Comparison of ENCODE assay signal across 13 cellular contexts in the genomic region with DNA sequence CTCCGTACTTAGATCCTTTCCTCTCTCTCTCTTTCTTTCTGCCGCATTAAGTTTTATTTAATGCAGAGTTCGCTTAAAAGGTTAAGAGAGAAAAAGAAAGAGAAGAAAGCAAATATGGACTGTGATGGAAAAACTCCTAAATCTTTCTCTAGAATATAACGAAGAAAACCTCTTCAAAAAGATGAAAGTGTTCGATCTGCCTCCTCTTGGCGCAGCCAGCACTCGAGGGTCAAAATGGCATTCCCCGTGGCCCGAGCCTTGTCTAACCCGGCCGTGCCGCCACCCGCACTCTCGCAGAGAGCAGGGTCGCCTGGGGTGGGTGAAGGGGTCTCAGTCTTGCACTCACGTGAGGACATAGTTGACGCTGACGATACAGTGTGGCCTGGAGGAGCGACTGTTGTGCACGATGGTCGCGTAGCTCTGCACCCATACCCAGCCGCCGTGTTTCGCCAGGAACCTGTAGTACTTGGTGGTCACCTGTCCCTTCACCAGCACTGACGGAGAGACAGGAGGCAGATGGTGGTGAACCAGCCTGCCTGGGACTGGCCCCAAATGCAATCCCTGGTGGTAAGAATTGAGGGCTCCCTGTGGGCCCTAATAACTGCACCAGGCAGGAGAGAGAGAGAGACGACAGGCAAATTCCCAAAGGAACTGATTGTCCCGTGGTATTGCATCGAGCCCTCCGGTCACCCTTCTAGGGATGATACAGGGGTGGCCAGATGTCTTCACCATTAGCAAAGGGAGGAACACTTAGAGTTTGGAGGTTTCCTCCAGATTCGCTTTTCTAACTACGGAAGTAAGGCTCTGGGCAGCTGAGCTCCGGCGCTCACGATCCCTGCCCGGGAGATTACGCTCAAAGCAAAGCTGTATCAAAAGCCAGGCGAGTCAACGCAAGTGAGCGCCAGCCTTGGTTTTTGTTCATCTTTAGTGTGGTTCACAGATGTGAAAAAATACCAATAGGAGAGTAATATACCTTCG. TPM values are rescaled to one million over a fixed set of nuclear protein-coding genes. Genes with fewer than 3 reads are reported as not detected.
DNase-seq lines count a peak whose midpoint lies in the region; ATAC-seq, FAIRE-seq and TF ChIP-seq lines count a peak whose summit lies in the region.
"Had no signal": no experiment of that assay in that cellular context is flagged by ENCODE, and none has a peak within 500 bp of the region (broad histone marks: within the 10 kb centered on the region; RNA-seq: fewer than 3 reads in every experiment).

No MANE protein-coding gene starts in this region.

- peak overlapping the region; percentile 48 for H3K27ac Mint-ChIP-seq in activated naive CD4-positive, alpha-beta T cell treated with anti-CD3 and anti-CD28 coated beads, Interleukin-2, amount 50 U/mL, for 24 hours

- no peaks in the 10 kb centered on the region for H3K4me1 Mint-ChIP-seq in activated naive CD4-positive, alpha-beta T cell treated with anti-CD3 and anti-CD28 coated beads, Interleukin-2, amount 50 U/mL, for 24 hours

- peak overlapping the region; percentile 14 to 35 for H3K4me3 ChIP-seq in ascending aorta
- H3K4me3 ChIP-seq in kidney (ENCODE audit: low read length in 2 of 2) = peak overlapping the region in 1 of 2 donors; percentile 46
- H3K4me3 ChIP-seq in suprapubic skin = peak overlapping the region; percentile 28

- H3K4me3 Mint-ChIP-seq in activated naive CD4-positive, alpha-beta T cell treated with anti-CD3 and anti-CD28 coated beads, Interleukin-2, amount 50 U/mL, for 24 hours = no peak overlapping the region
- H3K4me3 Mint-ChIP-seq: activated naive CD8-positive, alpha-beta T cell treated with anti-CD3 and anti-CD28 coated beads, Interleukin-2, amount 10 ng/mL, durations not matched to agents 7 days and 5 days had no signal

- FAIRE-seq in kidney (lab: Jason Lieb, UNC) = no peak
- FAIRE-seq: urothelium cell line had no signal

- TF ChIP-seq POLR2A in suprapubic skin (IDR thresholded peaks at IDR 0.05) = no peak

- H3K27me3 Mint-ChIP-seq in activated naive CD4-positive, alpha-beta T cell treated with anti-CD3 and anti-CD28 coated beads, Interleukin-2, amount 50 U/mL, for 24 hours = peaks cover 50% of the 10 kb centered on the region

- intact Hi-C loops in ascending aorta (cut with DNase I) = no loop called here
- intact Hi-C loops in kidney (cut with DNase I) = no loop called here

- no peaks in the 10 kb centered on the region for H3K9me3 Mint-ChIP-seq in activated naive CD4-positive, alpha-beta T cell treated with anti-CD3 and anti-CD28 coated beads, Interleukin-2, amount 50 U/mL, for 24 hours

- peaks cover 3% of the 10 kb centered on the region for H3K36me3 Mint-ChIP-seq in activated naive CD4-positive, alpha-beta T cell treated with anti-CD3 and anti-CD28 coated beads, Interleukin-2, amount 50 U/mL, for 24 hours
- H3K36me3 Mint-ChIP-seq: activated naive CD8-positive, alpha-beta T cell treated with anti-CD3 and anti-CD28 coated beads, Interleukin-2, amount 10 ng/mL, durations not matched to agents 7 days and 5 days had no signal

- H3K9ac ChIP-seq in kidney (ENCODE audit: low read length in 2 of 2) = peak overlapping the region in 1 of 2 donors; percentile 68

- H3K4me1 ChIP-seq in ascending aorta (peaks cover 0 to 8% of the 10 kb centered on the region in 2 donors), kidney (ENCODE audit: control insufficient read depth in 1 of 2, insufficient read depth in 1 of 2, low read depth in 1 of 2, low read length in 2 of 2) (peaks cover 9 to 13% of the 10 kb centered on the region in 2 donors), suprapubic skin (peaks cover 15% of the 10 kb centered on the region)

- ATAC-seq in HG03469 (IDR thresholded peaks at IDR 0.05; ENCODE audit: unreplicated experiment) (no peak), GM18867 (IDR thresholded peaks at IDR 0.05; ENCODE audit: unreplicated experiment) (no peak)

- H3K27ac ChIP-seq in ascending aorta (no peak overlapping the region), kidney (ENCODE audit: low read depth in 2 of 2, low read length in 2 of 2) (peak overlapping the region; percentile 69 to 71), suprapubic skin (no peak overlapping the region)
- H3K27ac ChIP-seq: heart left ventricle had no signal

- DNase-seq in activated naive CD4-positive, alpha-beta T cell (lab: John Stamatoyannopoulos, UW) = no peak
- DNase-seq in ascending aorta (ENCODE audit: low spot score in 2 of 2) = no peak
- peak; percentile 69 for DNase-seq in kidney
- no peak for DNase-seq in suprapubic skin (ENCODE audit: low spot score in 2 of 2)
- DNase-seq in epidermal melanocyte (ENCODE audit: insufficient read length, low spot score) = no peak
- DNase-seq: activated CD4-positive, alpha-beta T cell treated with anti-CD3 and anti-CD28 coated beads for 1 hour; activated naive CD8-positive, alpha-beta T cell treated with anti-CD3 and anti-CD28 coated beads, Interleukin-2, amount 10 ng/mL, durations not matched to agents 7 days and 5 days; HCEC 1CT; heart left ventricle had no signal

- H3K27me3 ChIP-seq in ascending aorta = peaks cover 32% of the 10 kb centered on the region
- peaks cover 79% of the 10 kb centered on the region for H3K27me3 ChIP-seq in suprapubic skin

- no peak for TF ChIP-seq EP300 in suprapubic skin (IDR thresholded peaks at IDR 0.05)

- 34% methylated on average over 29 of the region's 41 CpGs for WGBS in suprapubic skin

- TF ChIP-seq CTCF in ascending aorta (IDR thresholded peaks at IDR 0.05) (no peak), kidney (IDR thresholded peaks at IDR 0.05; ENCODE audit: borderline replicate concordance, extremely low read depth, insufficient read depth) (no peak), suprapubic skin (IDR thresholded peaks at IDR 0.05) (no peak)

- H3K9me3 ChIP-seq in ascending aorta = no peaks in the 10 kb centered on the region
- H3K9me3 ChIP-seq in kidney (ENCODE audit: control insufficient read depth in 1 of 2, low read length in 2 of 2) = no peaks in the 10 kb centered on the region
- no peaks in the 10 kb centered on the region for H3K9me3 ChIP-seq in suprapubic skin
- H3K9me3 ChIP-seq: heart left ventricle had no signal

- H3K36me3 ChIP-seq in ascending aorta (no peaks in the 10 kb centered on the region), kidney (ENCODE audit: control insufficient read depth in 1 of 2, insufficient read depth in 2 of 2, low read length in 2 of 2) (peaks cover 0 to 12% of the 10 kb centered on the region in 2 donors), suprapubic skin (no peaks in the 10 kb centered on the region)
- H3K36me3 ChIP-seq: heart left ventricle had no signal

RNA-seq across cellular contexts. Expression of a gene that starts 17.5 kb away (rescaled TPM):
- not detected for total RNA-seq in ascending aorta
- 31.8 TPM for total RNA-seq in kidney
- polyA plus RNA-seq in kidney (ENCODE audit: insufficient read depth, low read depth, low replicate concordance) = 4.4 TPM
- total RNA-seq in suprapubic skin = under 1 TPM; 0.18 to 0.72 (median 0.42) TPM
- total RNA-seq: activated naive CD8-positive, alpha-beta T cell treated with anti-CD3 and anti-CD28 coated beads, Interleukin-2, amount 10 ng/mL, durations not matched to agents 7 days and 5 days had no signal
- polyA plus RNA-seq: heart left ventricle had no signal

Comparison
In these comparisons a context has a peak if more than half of its experiments do, and no peak if none do; other contexts are left out.
1. H3K27ac ChIP-seq: peak in kidney (2 of 2); none in ascending aorta (0 of 2) and suprapubic skin (single experiment).
2. RNA of a gene that starts 17.5 kb away (total RNA-seq): 31.8 TPM in kidney (single experiment); 0.18 to 0.72 TPM in suprapubic skin and not detected in ascending aorta (single experiment); every median in the first group is over 10 times any median in the second.